ENCODE assay signal across 1 cellular context in the genomic region with DNA sequence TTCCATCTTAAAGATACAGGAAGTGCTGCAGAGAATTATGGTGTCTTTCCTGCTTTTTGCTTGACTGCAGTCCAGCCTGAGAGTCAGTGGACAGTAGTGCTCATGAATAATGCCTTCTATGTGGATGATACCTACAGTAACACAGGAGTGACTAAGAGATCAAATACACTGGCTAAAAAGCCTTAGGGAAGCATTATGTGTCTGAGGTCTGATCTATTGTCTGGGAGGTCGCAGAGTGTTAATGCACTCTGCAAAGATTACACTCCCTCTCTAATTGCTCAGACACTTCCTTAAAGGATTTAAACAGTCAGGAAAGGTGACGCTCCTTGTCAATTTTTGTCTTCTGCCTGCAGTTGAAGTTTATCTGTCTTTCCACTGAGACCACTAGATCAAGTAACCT.
TF ChIP-seq lines count a peak whose summit lies in the region.

No MANE protein-coding gene starts in this region.

TF ChIP-seq in GM23338, 12 proteins besides CTCF, POLR2A, EP300 and RAD21 (continued from another document):
- TF ChIP-seq REST (IDR thresholded peaks at IDR 0.05; ENCODE audit: unreplicated experiment) (no peak), ZNF114 (CRISPR knock-in tag; IDR thresholded peaks at IDR 0.05) (no peak), EZH2 (IDR thresholded peaks at IDR 0.05; ENCODE audit: low read depth, unreplicated experiment) (no peak), ZNF331 (CRISPR knock-in tag; IDR thresholded peaks at IDR 0.05; ENCODE audit: low read depth) (no peak), CREB1 (CRISPR knock-in tag; IDR thresholded peaks at IDR 0.05; ENCODE audit: low read depth) (no peak), NANOG (IDR thresholded peaks at IDR 0.05; ENCODE audit: borderline replicate concordance) (no peak), EZH2phosphoT487 (IDR thresholded peaks at IDR 0.05; ENCODE audit: unreplicated experiment) (no peak), JUNB (IDR thresholded peaks at IDR 0.05; ENCODE audit: unreplicated experiment) (no peak), ZNF462 (CRISPR knock-in tag; IDR thresholded peaks at IDR 0.05) (no peak)
TF ChIP-seq in GM23338: peak in this region for 0.
